In genomic region chr15:45128971-45129639, GRCh38 we compare ENCODE assay signal across 12 cellular contexts. TPM values are rescaled to one million over a fixed set of nuclear protein-coding genes. Genes with fewer than 3 reads are reported as not detected.
DNase-seq lines count a peak whose midpoint lies in the region; ATAC-seq and TF ChIP-seq lines count a peak whose summit lies in the region.
"Had no signal": no experiment of that assay in that cellular context is flagged by ENCODE, and none has a peak within 500 bp of the region (broad histone marks: within the 10 kb centered on the region; RNA-seq: fewer than 3 reads in every experiment).

No MANE protein-coding gene starts in this region.

- peaks cover 80% of the 10 kb centered on the region for H3K27me3 ChIP-seq in left ventricle myocardium inferior (ENCODE audit: low read depth)
- peaks cover 97% of the 10 kb centered on the region for H3K27me3 ChIP-seq in neural cell (ENCODE audit: insufficient read depth, low read depth, low read length)
- H3K27me3 ChIP-seq in aorta (ENCODE audit: control insufficient read depth in 1 of 2, insufficient read depth in 2 of 2, low read length in 1 of 2), result no peaks in the 10 kb centered on the region

- ATAC-seq in activated naive CD8-positive, alpha-beta T cell treated with anti-CD3 and anti-CD28 coated beads, Interleukin-2, amount 50 U/mL, for 24 hours, result no peak
- peak; percentile 5 for ATAC-seq in aorta (ENCODE audit: low FRiP score)
- ATAC-seq: A549, SK-N-SH treated with all-trans-retinoic acid at 6 μM for 48 hours had no signal

- peaks cover 33% of the 10 kb centered on the region for H3K27me3 Mint-ChIP-seq in activated naive CD8-positive, alpha-beta T cell
- H3K27me3 Mint-ChIP-seq in activated naive CD8-positive, alpha-beta T cell treated with anti-CD3 and anti-CD28 coated beads, Interleukin-2, amount 50 U/mL, for 24 hours, result peaks cover 62% of the 10 kb centered on the region

- no peaks in the 10 kb centered on the region for H3K9me3 Mint-ChIP-seq in activated naive CD8-positive, alpha-beta T cell (ENCODE audit: low read depth)
- no peaks in the 10 kb centered on the region for H3K9me3 Mint-ChIP-seq in activated naive CD8-positive, alpha-beta T cell treated with anti-CD3 and anti-CD28 coated beads, Interleukin-2, amount 50 U/mL, for 24 hours
- H3K9me3 Mint-ChIP-seq: natural killer cell had no signal

- WGBS in aorta, 2 donors, result 3 to 6% methylated on average over 45 to 47 of the region's 47 CpGs

- intact Hi-C loops in left ventricle myocardium inferior (cut with micrococcal nuclease) (no loop called here), aorta (cut with DNase I) (no loop called here)

- no peak for TF ChIP-seq EP300 in neural cell (conservative IDR thresholded peaks at IDR 0.05; ENCODE audit: poor library complexity, severe bottlenecking)

- no peaks in the 10 kb centered on the region for H3K9me3 ChIP-seq in left ventricle myocardium inferior (replicated peaks)
- no peaks in the 10 kb centered on the region for H3K9me3 ChIP-seq in neural cell (ENCODE audit: low read length)
- no peaks in the 10 kb centered on the region for H3K9me3 ChIP-seq in aorta (ENCODE audit: control insufficient read depth, low read length)
- H3K9me3 ChIP-seq: A549 had no signal

- no peaks in the 10 kb centered on the region for H3K36me3 Mint-ChIP-seq in activated naive CD8-positive, alpha-beta T cell
- no peaks in the 10 kb centered on the region for H3K36me3 Mint-ChIP-seq in activated naive CD8-positive, alpha-beta T cell treated with anti-CD3 and anti-CD28 coated beads, Interleukin-2, amount 50 U/mL, for 24 hours (ENCODE audit: low read depth)
- H3K36me3 Mint-ChIP-seq: natural killer cell had no signal

- H3K9me2 ChIP-seq in neural cell (ENCODE audit: insufficient read depth, low read length), result no peaks in the 10 kb centered on the region

- peak overlapping the region; percentile 63 for H3K4me3 ChIP-seq in left ventricle myocardium inferior
- H3K4me3 ChIP-seq in neural cell (ENCODE audit: low read length), result peak overlapping the region; percentile 18
- H3K4me3 ChIP-seq in aorta (ENCODE audit: low read length in 2 of 2), result no peak overlapping the region
- H3K4me3 ChIP-seq: A549 had no signal

- H3F3A ChIP-seq in neural cell (ENCODE audit: insufficient read depth, low read length, poor library complexity, severe bottlenecking), result no peaks in the 10 kb centered on the region

- no peak overlapping the region for H2AFZ ChIP-seq in neural cell (ENCODE audit: low read depth, low read length)

- peak overlapping the region; percentile 61 for H3K4me3 Mint-ChIP-seq in activated naive CD8-positive, alpha-beta T cell
- H3K4me3 Mint-ChIP-seq in activated naive CD8-positive, alpha-beta T cell treated with anti-CD3 and anti-CD28 coated beads, Interleukin-2, amount 50 U/mL, for 24 hours, result no peak overlapping the region
- H3K4me3 Mint-ChIP-seq: natural killer cell had no signal

- peaks cover 7% of the 10 kb centered on the region for H3K4me1 Mint-ChIP-seq in activated naive CD8-positive, alpha-beta T cell (ENCODE audit: low read depth)
- no peaks in the 10 kb centered on the region for H3K4me1 Mint-ChIP-seq in activated naive CD8-positive, alpha-beta T cell treated with anti-CD3 and anti-CD28 coated beads, Interleukin-2, amount 50 U/mL, for 24 hours

- no peak for DNase-seq in activated naive CD8-positive, alpha-beta T cell treated with anti-CD3 and anti-CD28 coated beads, Interleukin-2, amount 50 U/mL, for 24 hours
- DNase-seq in left ventricle myocardium inferior (no peak), aorta (peak in 1 of 2 donors; percentile 63), AG08396 (ENCODE audit: low spot score) (no peak), ecto neural progenitor cell (ENCODE audit: low spot score) (no peak), NCI-H2171 treated with DMSO at 0.1 percent for 48 hours (lab: John Stamatoyannopoulos, UW) (no peak)
- DNase-seq: natural killer cell had no signal

- no peaks in the 10 kb centered on the region for H3K36me3 ChIP-seq in left ventricle myocardium inferior
- H3K36me3 ChIP-seq in neural cell (ENCODE audit: insufficient read depth, low read length), result no peaks in the 10 kb centered on the region
- H3K36me3 ChIP-seq in aorta (ENCODE audit: control insufficient read depth in 1 of 2, insufficient read depth in 2 of 2, low read length in 1 of 2), result no peaks in the 10 kb centered on the region

- no peaks in the 10 kb centered on the region for H4K20me1 ChIP-seq in neural cell (ENCODE audit: insufficient read depth)

- no peak overlapping the region for H3K27ac Mint-ChIP-seq in activated naive CD8-positive, alpha-beta T cell
- no peak overlapping the region for H3K27ac Mint-ChIP-seq in activated naive CD8-positive, alpha-beta T cell treated with anti-CD3 and anti-CD28 coated beads, Interleukin-2, amount 50 U/mL, for 24 hours
- H3K27ac Mint-ChIP-seq: natural killer cell had no signal

- TF ChIP-seq CTCF in left ventricle myocardium inferior (IDR thresholded peaks at IDR 0.05; ENCODE audit: borderline replicate concordance) (no peak), neural cell (IDR thresholded peaks at IDR 0.05; ENCODE audit: poor library complexity, severe bottlenecking) (no peak)

- H3K4me1 ChIP-seq in left ventricle myocardium inferior (peaks cover 17% of the 10 kb centered on the region), aorta (ENCODE audit: control insufficient read depth in 1 of 2, insufficient read depth in 2 of 2, low read length in 2 of 2) (no peaks in the 10 kb centered on the region)
- H3K4me1 ChIP-seq: A549 had no signal

- H3K27ac ChIP-seq in left ventricle myocardium inferior (replicated peaks) (no peak overlapping the region), neural cell (ENCODE audit: low read length) (no peak overlapping the region), aorta (ENCODE audit: low read depth in 1 of 2, low read length in 2 of 2) (no peak overlapping the region)
- H3K27ac ChIP-seq: A549 had no signal

- no peak for TF ChIP-seq RAD21 in neural cell (conservative IDR thresholded peaks at IDR 0.05)

- no peak overlapping the region for H3K9ac ChIP-seq in neural cell (ENCODE audit: low read length)

- H3K4me2 ChIP-seq in neural cell (ENCODE audit: low read length), result no peak overlapping the region
- H3K4me2 ChIP-seq: A549 had no signal

- no peaks in the 10 kb centered on the region for H3K79me2 ChIP-seq in neural cell (replicated peaks; ENCODE audit: insufficient read depth, low read length)

TF ChIP-seq in neural cell, 6 proteins besides CTCF, POLR2A, EP300 and RAD21:
- TF ChIP-seq SMC3 (conservative IDR thresholded peaks at IDR 0.05; ENCODE audit: poor library complexity), result no peak
- no peak for TF ChIP-seq REST (IDR thresholded peaks at IDR 0.05; ENCODE audit: borderline replicate concordance)
- no peak for TF ChIP-seq EZH2 (IDR thresholded peaks at IDR 0.05; ENCODE audit: borderline replicate concordance, insufficient read depth, low read length, poor library complexity, severe bottlenecking)
- no peak for TF ChIP-seq POLR2AphosphoS5 (IDR thresholded peaks at IDR 0.05)

RNA-seq across cellular contexts. Expression of gene DUOXA1, which starts 0.6 kb away (rescaled TPM):
- 0.30 TPM for total RNA-seq in left ventricle myocardium inferior
- not detected in 2 replicates for polyA plus RNA-seq in neural cell
- not detected in 2 replicates for polyA minus RNA-seq in neural cell
- total RNA-seq in aorta, result 1 to 10 TPM in 1 of 2 donors, under 1 TPM in 1; 0.23 to 4.9 TPM
- polyA plus RNA-seq in aorta, result under 1 TPM; 0.38 to 0.43 TPM
- total RNA-seq: LHCN-M2 had no signal

RNA-seq across cellular contexts. Expression of gene DUOX1, which starts 0.7 kb away (rescaled TPM):
- 0.80 TPM for total RNA-seq in left ventricle myocardium inferior
- not detected in 2 replicates for polyA plus RNA-seq in neural cell
- polyA minus RNA-seq in neural cell, result not detected in 2 replicates
- 1 to 10 TPM in 1 of 2 donors, under 1 TPM in 1; 0.71 to 4.5 TPM for total RNA-seq in aorta
- polyA plus RNA-seq in aorta, result under 1 TPM; 0.13 to 0.46 TPM
- polyA plus RNA-seq: A549 had no signal

RNA-seq across cellular contexts. Expression of gene DUOXA2, which starts 15.0 kb away (rescaled TPM):
- not detected for total RNA-seq in left ventricle myocardium inferior
- not detected in 2 replicates for polyA plus RNA-seq in neural cell
- not detected in 2 replicates for polyA minus RNA-seq in neural cell
- not detected for total RNA-seq in aorta
- under 1 TPM in 1 of 2 donors, not detected in 1; 0.13 TPM for polyA plus RNA-seq in aorta
- total RNA-seq: LHCN-M2, natural killer cell had no signal
- polyA plus RNA-seq: A549 had no signal

RNA-seq across cellular contexts. Expression of gene DUOX2, which starts 15.1 kb away (rescaled TPM):
- total RNA-seq in left ventricle myocardium inferior, result 0.05 TPM
- polyA plus RNA-seq in neural cell, result not detected in 2 replicates
- polyA minus RNA-seq in neural cell, result not detected in 2 replicates
- total RNA-seq in aorta, result 1 to 10 TPM in 1 of 2 donors, under 1 TPM in 1; 0.65 to 2.6 TPM
- polyA plus RNA-seq in aorta, result under 1 TPM; 0.03 to 0.13 TPM
- total RNA-seq: LHCN-M2 had no signal

RNA-seq across cellular contexts. Expression of gene SHF, which starts 58.7 kb away (rescaled TPM):
- total RNA-seq in left ventricle myocardium inferior, result 4.4 TPM
- polyA plus RNA-seq in neural cell, result 41.5 and 50.6 TPM in 2 replicates
- 45.5 and 51.2 TPM in 2 replicates for polyA minus RNA-seq in neural cell
- total RNA-seq in aorta, result 10 to 100 TPM; 13.8 to 19.0 TPM
- 10 to 100 TPM in 1 of 2 donors, 1 to 10 TPM in 1; 4.3 to 12.7 TPM for polyA plus RNA-seq in aorta

Comparison
In these comparisons a context has a peak if more than half of its experiments do, and no peak if none do; other contexts are left out.
1. H3K4me3 ChIP-seq: peak in left ventricle myocardium inferior (single experiment) and neural cell (single experiment); none in aorta (0 of 2).